ENCODE assay signal across 23 cellular contexts in the genomic region with DNA sequence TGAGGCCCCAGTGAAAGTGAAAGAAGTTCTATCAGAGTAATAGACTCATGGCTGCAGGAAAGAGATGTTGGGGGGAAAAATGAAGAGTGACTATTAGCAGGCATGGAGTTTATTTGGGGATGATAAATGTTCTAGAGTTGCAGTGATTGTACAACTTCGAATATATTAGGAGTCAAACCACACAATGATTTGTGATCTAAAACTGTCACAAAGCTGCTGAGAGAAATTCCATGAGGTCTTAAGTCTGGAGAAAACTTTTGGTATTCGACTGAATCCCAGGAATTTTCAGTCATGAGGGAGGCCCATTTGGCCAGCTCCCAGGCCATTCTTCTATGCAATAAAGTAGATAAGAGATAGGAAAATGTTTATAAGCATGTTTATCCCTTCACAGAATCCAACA. TPM values are rescaled to one million over a fixed set of nuclear protein-coding genes. Genes with fewer than 3 reads are reported as not detected.
"Had no signal": no experiment of that assay in that cellular context is flagged by ENCODE, and none has a peak within 500 bp of the region (broad histone marks: within the 10 kb centered on the region; RNA-seq: fewer than 3 reads in every experiment).

No MANE protein-coding gene starts in this region.

- H3K4me3 ChIP-seq: dorsolateral prefrontal cortex, esophagus muscularis mucosa, psoas muscle, right atrium auricular region, sigmoid colon, suprapubic skin, tibial artery, upper lobe of right lung, vagina had no signal

- ATAC-seq: foreskin keratinocyte; left cardiac atrium; left ventricle myocardium superior; naive thymus-derived CD4-positive, alpha-beta T cell; psoas muscle; stimulated activated naive CD8-positive, alpha-beta T cell treated with anti-CD3 and anti-CD28 coated beads, Interleukin-15, Interleukin-2, amounts not matched to agents 100 U/mL and 50 U/mL, for 24 hours; upper lobe of right lung had no signal

- H3K36me3 ChIP-seq: esophagus muscularis mucosa, right atrium auricular region, sigmoid colon, suprapubic skin, tibial artery, upper lobe of right lung, vagina had no signal

- H3K9me3 ChIP-seq: esophagus muscularis mucosa, psoas muscle, right atrium auricular region, sigmoid colon, suprapubic skin, tibial artery, upper lobe of right lung, vagina had no signal

- H2AFZ ChIP-seq: parathyroid adenoma had no signal

- DNase-seq: cortex of kidney; dorsolateral prefrontal cortex; effector memory CD4-positive, alpha-beta T cell; foreskin keratinocyte; immature natural killer cell; left cardiac atrium; left ventricle myocardium superior; naive thymus-derived CD4-positive, alpha-beta T cell; nephron progenitor cell; psoas muscle; sigmoid colon; small intestine; stimulated activated CD4-positive, alpha-beta T cell treated with anti-CD3 and anti-CD28 coated beads, Interleukin-2, amount 100 ng/mL, for 48 hours; stimulated activated naive CD8-positive, alpha-beta T cell treated with anti-CD3 and anti-CD28 coated beads, Interleukin-15, Interleukin-2, amounts not matched to agents 100 U/mL and 50 U/mL, for 24 hours; tibial artery; upper lobe of right lung had no signal

- FAIRE-seq: endometrium, keratinocyte, small intestine had no signal

- H3K9ac ChIP-seq: parathyroid adenoma had no signal

- H3K27me3 ChIP-seq: dorsolateral prefrontal cortex, esophagus muscularis mucosa, right atrium auricular region, sigmoid colon, suprapubic skin, tibial artery, upper lobe of right lung, vagina had no signal

- H3K79me2 ChIP-seq: parathyroid adenoma had no signal

- H3K4me1 ChIP-seq: esophagus muscularis mucosa, foreskin keratinocyte, parathyroid adenoma, right atrium auricular region, sigmoid colon, suprapubic skin, upper lobe of right lung, vagina had no signal

- H3K27ac ChIP-seq: dorsolateral prefrontal cortex, esophagus muscularis mucosa, foreskin keratinocyte, parathyroid adenoma, psoas muscle, right atrium auricular region, sigmoid colon, suprapubic skin, tibial artery, upper lobe of right lung, vagina had no signal

RNA-seq across cellular contexts. Expression of gene UNC5B, which starts 55.9 kb away (rescaled TPM):
- polyA plus RNA-seq: naive thymus-derived CD4-positive, alpha-beta T cell had no signal
